Comparison of ENCODE assay signal across 25 cellular contexts in the genomic region with DNA sequence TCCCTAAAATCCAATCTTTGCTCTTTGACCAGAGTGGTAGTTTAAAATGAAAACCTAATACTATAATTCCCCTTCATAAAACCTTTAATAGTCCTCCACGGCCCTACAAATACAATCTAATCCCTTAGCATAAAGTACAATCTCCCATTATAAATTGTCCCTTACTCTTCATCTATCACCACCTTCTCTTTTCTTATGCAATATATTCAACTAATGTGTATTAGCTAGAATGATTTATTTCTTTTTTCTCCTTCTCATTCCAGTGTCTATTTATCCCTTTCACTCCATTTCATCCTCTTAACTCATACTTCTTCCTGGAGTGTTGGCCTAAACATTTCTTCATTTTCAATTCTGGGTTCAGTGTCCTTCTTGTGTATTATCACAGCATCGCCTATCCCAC.
"Had no signal": no experiment of that assay in that cellular context is flagged by ENCODE, and none has a peak within 500 bp of the region (broad histone marks: within the 10 kb centered on the region; RNA-seq: fewer than 3 reads in every experiment).

No MANE protein-coding gene starts in this region.

- ATAC-seq: effector memory CD8-positive, alpha-beta T cell; esophagus mucosa; foreskin keratinocyte; gastrocnemius medialis; gastroesophageal sphincter; heart left ventricle; heart right ventricle had no signal

- H3K27ac ChIP-seq: colonic mucosa, coronary artery, dorsolateral prefrontal cortex, epithelial cell of prostate, esophagus muscularis mucosa, esophagus squamous epithelium, foreskin keratinocyte, gastrocnemius medialis, gastroesophageal sphincter, heart left ventricle, heart right ventricle, hepatocyte had no signal

- H3K27me3 ChIP-seq: colonic mucosa, esophagus muscularis mucosa, esophagus squamous epithelium, foreskin keratinocyte, gastrocnemius medialis, gastroesophageal sphincter, heart left ventricle, heart right ventricle, hepatocyte had no signal

- DNase-seq: colonic mucosa; dermis blood vessel endothelial cell; dorsolateral prefrontal cortex; effector CD4-positive, alpha-beta T cell; effector CD8-positive, alpha-beta T cell; effector memory CD4-positive, alpha-beta T cell; effector memory CD8-positive, alpha-beta T cell; endodermal cell; erythroblast; esophagus squamous epithelium; foreskin fibroblast; foreskin keratinocyte; foreskin melanocyte; gastrocnemius medialis; glutamatergic neuron; head of caudate nucleus; heart left ventricle; heart right ventricle; hippocampal formation had no signal

- H3K9me3 ChIP-seq: colonic mucosa, esophagus muscularis mucosa, gastrocnemius medialis, gastroesophageal sphincter, heart right ventricle had no signal

- H2AFZ ChIP-seq: hepatocyte had no signal

- H3K36me3 ChIP-seq: colonic mucosa, esophagus muscularis mucosa, esophagus squamous epithelium, gastrocnemius medialis, gastroesophageal sphincter, heart left ventricle, heart right ventricle had no signal

- H3K79me2 ChIP-seq: hepatocyte had no signal

- H3K4me2 ChIP-seq: hepatocyte had no signal

- H3K4me1 ChIP-seq: colonic mucosa, esophagus muscularis mucosa, esophagus squamous epithelium, foreskin keratinocyte, gastrocnemius medialis, gastroesophageal sphincter, heart left ventricle, heart right ventricle had no signal

- H3K4me3 ChIP-seq: colonic mucosa, coronary artery, dorsolateral prefrontal cortex, esophagus muscularis mucosa, esophagus squamous epithelium, gastrocnemius medialis, gastroesophageal sphincter, heart left ventricle, heart right ventricle, hepatocyte had no signal
